ENCODE assay signal across 8 cellular contexts in genomic region chr1:26530540-26530897, GRCh38. TPM values are rescaled to one million over a fixed set of nuclear protein-coding genes. Genes with fewer than 3 reads are reported as not detected.
A peak's percentile ranks its signal among the peaks of the same experiment; 100 is the strongest.
DNase-seq lines count a peak whose midpoint lies in the region; ATAC-seq and TF ChIP-seq lines count a peak whose summit lies in the region.

No MANE protein-coding gene starts in this region.

- in situ Hi-C loops in G401 (cut with HindIII; ENCODE audit: low sequenced_read_pairs), result no loop called here

- TF ChIP-seq CTCF in WERI-Rb-1 (IDR thresholded peaks at IDR 0.05; ENCODE audit: low read depth, low read length), result no peak
- TF ChIP-seq CTCF in testis (IDR thresholded peaks at IDR 0.05), result no peak

- 25 to 35% methylated on average over 3 to 4 of the region's 4 CpGs for WGBS in testis, 2 donors

- peaks cover 4% of the 10 kb centered on the region for H3K36me3 Mint-ChIP-seq in activated CD4-positive, alpha-beta T cell treated with anti-CD3 and anti-CD28 coated beads, Interleukin-2, amount 10 ng/mL, durations not matched to agents 24 days and 14 days (ENCODE audit: low read depth)

- H3K4me3 Mint-ChIP-seq in activated CD4-positive, alpha-beta T cell treated with anti-CD3 and anti-CD28 coated beads, Interleukin-2, amount 10 ng/mL, durations not matched to agents 24 days and 14 days, result peak overlapping the region; percentile 89

- H3K9me3 ChIP-seq in WERI-Rb-1 (ENCODE audit: severe bottlenecking) (no peaks in the 10 kb centered on the region), iPS-20b (ENCODE audit: insufficient read depth, low read depth, low read length) (no peaks in the 10 kb centered on the region), testis (no peaks in the 10 kb centered on the region)

- H3K27me3 ChIP-seq in WERI-Rb-1 (ENCODE audit: insufficient read depth, low read depth, severe bottlenecking), result no peaks in the 10 kb centered on the region
- peaks cover 6% of the 10 kb centered on the region; the same call in 1 of the 2 replicates for H3K27me3 ChIP-seq in iPS-20b (ENCODE audit: insufficient read depth, low read length)
- no peaks in the 10 kb centered on the region for H3K27me3 ChIP-seq in testis

- intact Hi-C loops in activated CD4-positive, alpha-beta T cell treated with anti-CD3 and anti-CD28 coated beads, Interleukin-2, amount 10 ng/mL, durations not matched to agents 24 days and 14 days (cut with micrococcal nuclease), result no loop called here
- intact Hi-C loops in testis (cut with DNase I; ENCODE audit: low total_unique reads), result no loop called here

- H3K4me1 ChIP-seq in iPS-20b (ENCODE audit: insufficient read depth, low read length) (peaks cover 14% of the 10 kb centered on the region; the same call in 1 of the 2 replicates), testis (peaks cover 12% of the 10 kb centered on the region)

- no peak for ATAC-seq in HG03354 (IDR thresholded peaks at IDR 0.05; ENCODE audit: poor library complexity, severe bottlenecking, unreplicated experiment)

- H3K4me3 ChIP-seq in WERI-Rb-1 (ENCODE audit: low read depth, low read length) (peak overlapping the region; percentile 65), iPS-20b (ENCODE audit: low read length) (peak overlapping the region; percentile 85), testis (peak overlapping the region; percentile 57 to 66)

- H3K27ac Mint-ChIP-seq in activated CD4-positive, alpha-beta T cell treated with anti-CD3 and anti-CD28 coated beads, Interleukin-2, amount 10 ng/mL, durations not matched to agents 24 days and 14 days, result peak overlapping the region; percentile 24

- peaks cover 9% of the 10 kb centered on the region for H3K36me3 ChIP-seq in WERI-Rb-1
- no peaks in the 10 kb centered on the region for H3K36me3 ChIP-seq in iPS-20b (ENCODE audit: insufficient read depth, low read depth, low read length)
- no peaks in the 10 kb centered on the region for H3K36me3 ChIP-seq in testis (ENCODE audit: low read depth, missing control alignments)

- no peak for TF ChIP-seq POLR2A in testis (IDR thresholded peaks at IDR 0.05)

- no peaks in the 10 kb centered on the region for H3K9me3 Mint-ChIP-seq in activated CD4-positive, alpha-beta T cell treated with anti-CD3 and anti-CD28 coated beads, Interleukin-2, amount 10 ng/mL, durations not matched to agents 24 days and 14 days

- DNase-seq in activated CD4-positive, alpha-beta T cell treated with anti-CD3 and anti-CD28 coated beads, Interleukin-2, amount 10 ng/mL, durations not matched to agents 24 days and 14 days, result no peak
- no peak for DNase-seq in activated CD4-positive, alpha-beta T cell treated with anti-CD3 and anti-CD28 coated beads for 1 hour
- DNase-seq in WERI-Rb-1 (no peak), testis (no peak), G401 (ENCODE audit: low spot score) (no peak), HuH-7 (ENCODE audit: low spot score) (no peak)

- H3K4me1 Mint-ChIP-seq in activated CD4-positive, alpha-beta T cell treated with anti-CD3 and anti-CD28 coated beads, Interleukin-2, amount 10 ng/mL, durations not matched to agents 24 days and 14 days, result peaks cover 34% of the 10 kb centered on the region

- H3K9ac ChIP-seq in iPS-20b (ENCODE audit: low read depth, low read length), result peak overlapping the region; percentile 67; the same call in 1 of the 2 replicates

- H3K27me3 Mint-ChIP-seq in activated CD4-positive, alpha-beta T cell treated with anti-CD3 and anti-CD28 coated beads, Interleukin-2, amount 10 ng/mL, durations not matched to agents 24 days and 14 days, result peaks cover 4% of the 10 kb centered on the region

- H3K27ac ChIP-seq in WERI-Rb-1 (no peak overlapping the region), iPS-20b (ENCODE audit: low read length) (no peak overlapping the region), testis (no peak overlapping the region)

RNA-seq across cellular contexts. Expression of gene RPS6KA1, which starts 1.0 kb away (rescaled TPM):
- 264 and 277 TPM in 2 replicates for total RNA-seq in activated CD4-positive, alpha-beta T cell treated with anti-CD3 and anti-CD28 coated beads, Interleukin-2, amount 10 ng/mL, durations not matched to agents 24 days and 14 days
- 10 to 100 TPM; 14.9 to 24.2 TPM for total RNA-seq in testis
- polyA plus RNA-seq in testis (ENCODE audit: insufficient read depth, low read depth, low replicate concordance), result 15.6 TPM
- 254 and 296 TPM in 2 replicates for total RNA-seq in G401 (2014; rRNA removed; shearing (Covaris generic))

RNA-seq across cellular contexts. Expression of gene HMGN2, which starts 58.3 kb away (rescaled TPM):
- 528 and 545 TPM in 2 replicates for total RNA-seq in activated CD4-positive, alpha-beta T cell treated with anti-CD3 and anti-CD28 coated beads, Interleukin-2, amount 10 ng/mL, durations not matched to agents 24 days and 14 days
- total RNA-seq in testis, result 100 to 1,000 TPM; 244 to 285 TPM
- polyA plus RNA-seq in testis (ENCODE audit: insufficient read depth, low read depth, low replicate concordance), result 392 TPM
- 366 and 543 TPM in 2 replicates for total RNA-seq in G401 (2014; rRNA removed; shearing (Covaris generic))

Comparison
In these comparisons a context has a peak if more than half of its experiments do, and no peak if none do; other contexts are left out.
1. RNA of gene RPS6KA1, which starts 1.0 kb away (total RNA-seq): 254 to 296 TPM in G401 and 264 to 277 TPM in activated CD4-positive, alpha-beta T cell treated with anti-CD3 and anti-CD28 coated beads, Interleukin-2, amount 10 ng/mL, durations not matched to agents 24 days and 14 days; 14.9 to 24.2 TPM in testis; every median in the first group is over 10 times any median in the second.
2. Peak in every context shown above with its lines, with median percentiles within 50 percentile points of each other: H3K4me3 ChIP-seq.